Comparison of ENCODE assay signal across 9 cellular contexts in the genomic region with DNA sequence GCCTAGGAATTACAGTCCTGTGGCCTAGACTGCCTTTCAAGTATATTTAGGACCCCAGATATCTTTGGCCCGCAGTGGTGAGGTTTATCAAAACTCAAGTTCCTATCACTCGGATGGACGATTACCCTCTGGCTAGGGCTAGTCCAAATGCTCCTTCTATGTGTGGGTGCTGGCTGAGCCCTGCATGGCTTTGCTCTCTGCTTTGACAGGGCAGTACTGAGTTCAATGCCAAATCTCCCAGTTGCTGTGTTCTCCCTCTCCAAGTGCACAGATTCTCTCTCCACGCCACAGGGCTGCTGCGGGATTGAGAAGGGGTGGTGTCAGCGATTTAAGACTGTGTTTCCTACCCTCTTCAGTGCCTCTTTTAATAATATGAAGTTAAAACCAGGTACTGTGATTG.
"Had no signal": no experiment of that assay in that cellular context is flagged by ENCODE, and none has a peak within 500 bp of the region (broad histone marks: within the 10 kb centered on the region; RNA-seq: fewer than 3 reads in every experiment).

No MANE protein-coding gene starts in this region.

- H3K36me3 ChIP-seq: HAP-1 had no signal

- H3K27ac ChIP-seq: GM23248, HL-60 had no signal

- ATAC-seq: HCT116, HepG2 had no signal

- H3K4me3 ChIP-seq: GM23248, HAP-1 had no signal

- H3K4me1 ChIP-seq: HAP-1 had no signal

- DNase-seq: GM23248, GOT3, H7, HFFc6, IMR-90 had no signal

- H3K9me3 ChIP-seq: HAP-1 had no signal
